1 cellular context compared by ENCODE assay signal in genomic region chr2:98334439-98335078, GRCh38.
TF ChIP-seq lines count a peak whose summit lies in the region.

No MANE protein-coding gene starts in this region.

TF ChIP-seq in HEK293, 187 proteins besides CTCF, POLR2A, EP300 and RAD21 (continued from another document and continues in another):
- TF ChIP-seq ZNF148 (tag by site-specific recombination; IDR thresholded peaks at IDR 0.05; ENCODE audit: borderline replicate concordance) (no peak), SP2 (tag by site-specific recombination; IDR thresholded peaks at IDR 0.05) (0 out of 2 replicates have a peak, but pooled peaks have one; percentile 21), ZFHX2 (tag by site-specific recombination; conservative IDR thresholded peaks at IDR 0.05) (no peak), ZNF202 (tag by site-specific recombination; IDR thresholded peaks at IDR 0.05; ENCODE audit: borderline replicate concordance) (no peak), ZNF837 (tag by site-specific recombination; IDR thresholded peaks at IDR 0.05) (no peak), PRDM10 (tag by site-specific recombination; IDR thresholded peaks at IDR 0.05) (peak; percentile 47), ZNF473 (tag by site-specific recombination; IDR thresholded peaks at IDR 0.05) (no peak), HOXC10 (CRISPR knock-in tag; IDR thresholded peaks at IDR 0.05) (no peak), ZNF426 (tag by site-specific recombination; IDR thresholded peaks at IDR 0.05) (no peak), ZNF248 (tag by site-specific recombination; IDR thresholded peaks at IDR 0.05) (no peak), ZNF26 (tag by site-specific recombination; IDR thresholded peaks at IDR 0.05) (no peak), ZNF623 (tag by site-specific recombination; IDR thresholded peaks at IDR 0.05) (no peak), ZNF184 (tag by site-specific recombination; IDR thresholded peaks at IDR 0.05) (no peak), ZNF335 (tag by site-specific recombination; conservative IDR thresholded peaks at IDR 0.05) (no peak), ZNF777 (tag by site-specific recombination; IDR thresholded peaks at IDR 0.05; ENCODE audit: borderline replicate concordance) (no peak), ZNF518A (tag by site-specific recombination; conservative IDR thresholded peaks at IDR 0.05; ENCODE audit: low read depth) (no peak), WT1 (tag by site-specific recombination; IDR thresholded peaks at IDR 0.05) (peak; percentile 94), ZNF280C (tag by site-specific recombination; IDR thresholded peaks at IDR 0.05) (no peak), ZNF600 (tag by site-specific recombination; IDR thresholded peaks at IDR 0.05) (no peak), ZSCAN23 (tag by site-specific recombination; IDR thresholded peaks at IDR 0.05) (no peak), ZNF112 (tag by site-specific recombination; IDR thresholded peaks at IDR 0.05) (no peak), BCL11B (tag by site-specific recombination; IDR thresholded peaks at IDR 0.05; ENCODE audit: low read depth) (no peak), ZNF510 (tag by site-specific recombination; IDR thresholded peaks at IDR 0.05; ENCODE audit: insufficient replicate concordance) (no peak), ZNF768 (tag by site-specific recombination; IDR thresholded peaks at IDR 0.05) (no peak), ZNF132 (tag by site-specific recombination; IDR thresholded peaks at IDR 0.05; ENCODE audit: borderline replicate concordance) (no peak), ZNF311 (tag by site-specific recombination; IDR thresholded peaks at IDR 0.05; ENCODE audit: borderline replicate concordance) (no peak), ZSCAN18 (tag by site-specific recombination; IDR thresholded peaks at IDR 0.05) (no peak), ZNF18 (tag by site-specific recombination; IDR thresholded peaks at IDR 0.05) (0 out of 2 replicates have a peak, but pooled peaks have one; percentile 36), ZNF645 (tag by site-specific recombination; IDR thresholded peaks at IDR 0.05) (no peak), ZNF354C (tag by site-specific recombination; IDR thresholded peaks at IDR 0.05; ENCODE audit: borderline replicate concordance, low read depth) (no peak), ZNF544 (tag by site-specific recombination; IDR thresholded peaks at IDR 0.05) (no peak), ZNF214 (tag by site-specific recombination; IDR thresholded peaks at IDR 0.05; ENCODE audit: borderline replicate concordance) (no peak), PATZ1 (tag by site-specific recombination; IDR thresholded peaks at IDR 0.05) (no peak), MZF1 (tag by site-specific recombination; IDR thresholded peaks at IDR 0.05; ENCODE audit: borderline replicate concordance) (no peak)
